Comparison of ENCODE assay signal across 8 cellular contexts in genomic region chr7:65269150-65269856, GRCh38.
DNase-seq lines count a peak whose midpoint lies in the region; ATAC-seq and TF ChIP-seq lines count a peak whose summit lies in the region.

No MANE protein-coding gene starts in this region.

- H3K4me3 Mint-ChIP-seq in Calu3 (ENCODE audit: low read depth, unreplicated experiment): peak overlapping the region; percentile 66
- H3K4me3 Mint-ChIP-seq in activated naive CD8-positive, alpha-beta T cell treated with anti-CD3 and anti-CD28 coated beads, Interleukin-2, amount 50 U/mL, for 24 hours: peak overlapping the region; percentile 76

- H3K27me3 Mint-ChIP-seq in Calu3 (ENCODE audit: unreplicated experiment): no peaks in the 10 kb centered on the region
- H3K27me3 Mint-ChIP-seq in activated naive CD8-positive, alpha-beta T cell treated with anti-CD3 and anti-CD28 coated beads, Interleukin-2, amount 50 U/mL, for 24 hours: peaks cover 51% of the 10 kb centered on the region

- DNase-seq in Calu3 (peak; percentile 83), NCI-H82 treated with DMSO at 0.1 percent for 48 hours (lab: John Stamatoyannopoulos, UW; ENCODE audit: unreplicated experiment) (peak; percentile 95), globus pallidus (ENCODE audit: low spot score) (no peak)
- DNase-seq in activated naive CD8-positive, alpha-beta T cell treated with anti-CD3 and anti-CD28 coated beads, Interleukin-2, amount 50 U/mL, for 24 hours: peak; percentile 54
- DNase-seq in stimulated activated CD4-positive, alpha-beta T cell treated with anti-CD3 and anti-CD28 coated beads, Interleukin-12 subunit alpha, Interleukin-12 subunit beta, amount 100 ng/mL, for 48 hours (ENCODE audit: low read depth in 2 of 3, low spot score in 1 of 3): peak; percentile 48 to 54 (median 48)

- H3K36me3 Mint-ChIP-seq in Calu3 (ENCODE audit: insufficient read depth, unreplicated experiment): peaks cover 6% of the 10 kb centered on the region
- H3K36me3 Mint-ChIP-seq in activated naive CD8-positive, alpha-beta T cell treated with anti-CD3 and anti-CD28 coated beads, Interleukin-2, amount 50 U/mL, for 24 hours (ENCODE audit: low read depth): no peaks in the 10 kb centered on the region

- BruUV-seq in Calu3 (replicated peaks; lab: Mats Ljungman, UMichigan): no TSS peak

- TF ChIP-seq CTCF in Calu3 (IDR thresholded peaks at IDR 0.05; ENCODE audit: unreplicated experiment): no peak

- CTCF ChIA-PET in Calu3 (lab: Charles Lee): no interaction called here

- H3K4me3 ChIP-seq in iPS-18c (ENCODE audit: insufficient read depth, low read depth, low read length): peak overlapping the region; percentile 86

- intact Hi-C loops in Calu3 (cut with micrococcal nuclease; ENCODE audit: unreplicated experiment): no loop called here

- no peak overlapping the region for H3K27ac Mint-ChIP-seq in Calu3 (ENCODE audit: unreplicated experiment)
- peak overlapping the region; percentile 27 for H3K27ac Mint-ChIP-seq in activated naive CD8-positive, alpha-beta T cell treated with anti-CD3 and anti-CD28 coated beads, Interleukin-2, amount 50 U/mL, for 24 hours

- H3K9me3 Mint-ChIP-seq in Calu3 (ENCODE audit: low read depth, unreplicated experiment): no peaks in the 10 kb centered on the region
- peaks cover 12% of the 10 kb centered on the region for H3K9me3 Mint-ChIP-seq in activated naive CD8-positive, alpha-beta T cell treated with anti-CD3 and anti-CD28 coated beads, Interleukin-2, amount 50 U/mL, for 24 hours

- no peaks in the 10 kb centered on the region for H3K4me1 Mint-ChIP-seq in Calu3 (ENCODE audit: low read depth, unreplicated experiment)
- peaks cover 4% of the 10 kb centered on the region for H3K4me1 Mint-ChIP-seq in activated naive CD8-positive, alpha-beta T cell treated with anti-CD3 and anti-CD28 coated beads, Interleukin-2, amount 50 U/mL, for 24 hours

- H3K9me3 ChIP-seq in iPS-18c (ENCODE audit: control insufficient read depth, insufficient read depth, low read length): no peaks in the 10 kb centered on the region

- ATAC-seq in GM19372 (IDR thresholded peaks at IDR 0.05; ENCODE audit: low read depth, unreplicated experiment) (peak; percentile 96), HG03520 (IDR thresholded peaks at IDR 0.05; ENCODE audit: unreplicated experiment) (peak; percentile 94)
- peak; percentile 86 for ATAC-seq in activated naive CD8-positive, alpha-beta T cell treated with anti-CD3 and anti-CD28 coated beads, Interleukin-2, amount 50 U/mL, for 24 hours
